Comparison of ENCODE assay signal across 19 cellular contexts in the genomic region with DNA sequence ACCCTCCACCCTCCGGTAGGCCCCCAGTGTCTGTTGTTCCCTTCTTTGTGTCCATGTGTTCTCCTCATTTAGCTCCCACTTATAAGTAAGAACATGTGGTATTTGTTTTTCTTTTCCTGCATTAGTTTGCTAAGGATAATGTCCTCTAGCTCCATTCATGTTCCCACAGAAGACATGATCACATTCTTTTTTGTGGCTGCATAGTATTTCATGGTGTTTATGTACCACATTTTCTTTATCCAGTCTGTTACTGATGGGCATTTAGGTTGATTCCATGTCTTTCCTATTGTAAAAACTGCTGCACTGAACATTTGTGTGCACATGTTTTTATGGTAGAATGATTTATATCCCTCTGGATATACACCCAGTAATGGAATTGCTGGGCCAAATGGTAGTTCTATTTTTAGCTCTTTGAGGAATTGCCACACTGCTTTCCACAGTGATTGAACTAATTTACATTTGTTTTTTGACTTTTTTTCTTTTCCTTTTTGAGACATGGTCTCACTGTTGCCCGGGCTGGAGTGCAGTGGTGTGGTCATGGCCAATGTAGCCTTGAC. TPM values are rescaled to one million over a fixed set of nuclear protein-coding genes. Genes with fewer than 3 reads are reported as not detected.
DNase-seq lines count a peak whose midpoint lies in the region; ATAC-seq, FAIRE-seq and TF ChIP-seq lines count a peak whose summit lies in the region.
"Had no signal": no experiment of that assay in that cellular context is flagged by ENCODE, and none has a peak within 500 bp of the region (broad histone marks: within the 10 kb centered on the region; RNA-seq: fewer than 3 reads in every experiment).

No MANE protein-coding gene starts in this region.

- intact Hi-C loops in HepG2 (cut with micrococcal nuclease; ENCODE audit: unreplicated experiment) = no loop called here
- intact Hi-C loops in right lobe of liver (cut with DNase I) = no loop called here

- H3K79me2 ChIP-seq in HepG2 (ENCODE audit: insufficient read depth, low read length) = peaks cover 73% of the 10 kb centered on the region

- peaks cover 0 to 6% of the 10 kb centered on the region in 2 experiments; a peak in 2 of 5 replicates for H3K36me3 ChIP-seq in HepG2 (replicated peaks in 1 of 2; ENCODE audit: control insufficient read depth in 1 of 2, insufficient read depth in 2 of 2, low read length in 2 of 2)
- peaks cover 0 to 6% (median 0%) of the 10 kb centered on the region in 4 donors for H3K36me3 ChIP-seq in right lobe of liver

- no TSS peak for BruUV-seq in HepG2 (replicated peaks; lab: Mats Ljungman, UMichigan)

- CTCF ChIA-PET in HepG2 (lab: Yijun Ruan, JAX; ENCODE audit: low intra/inter-chr PET ratio, low total read pairs) (no interaction called here), WTC11 (lab: Charles Lee) (interaction anchor here (0.6 kb wide), 1 partner anchor 588 kb away, joined by 4 read pairs; no protein-coding TSS in a partner anchor)

- no peaks in the 10 kb centered on the region for H3K9me3 ChIP-seq in HepG2 (ENCODE audit: low read length)
- H3K9me3 ChIP-seq in right lobe of liver = no peaks in the 10 kb centered on the region
- H3K9me3 ChIP-seq: A549 had no signal

- 0 out of 4 replicates have a peak, but pooled peaks of 1 of the 2 experiments have one; percentile 15 for TF ChIP-seq POLR2A in HepG2 (IDR thresholded peaks at IDR 0.05; ENCODE audit: insufficient read depth in 1 of 2, low read depth in 2 of 2, low read length in 2 of 2)
- no peak for TF ChIP-seq POLR2A in right lobe of liver (IDR thresholded peaks at IDR 0.05)

- H3K4me1 Mint-ChIP-seq in WTC11 (peaks cover 26% of the 10 kb centered on the region), mesothelial cell of epicardium (peaks cover 47% of the 10 kb centered on the region)
- H3K4me1 Mint-ChIP-seq in stimulated activated naive B cell treated with anti-CD40 and anti-IgM and Interleukin-4, amounts not matched to agents 10 μg/mL and 1 μg/mL and 100 μg/mL, for 72 hours = peaks cover 30 to 38% of the 10 kb centered on the region in 2 donors

- H3K9ac ChIP-seq in HepG2 (ENCODE audit: insufficient read depth, low read depth, low read length) = no peak overlapping the region

- WGBS in HepG2 (ENCODE audit: low lambda C conversion rate) = 87% methylated on average over 2 of the region's 2 CpGs
- 95% methylated on average over 2 of the region's 2 CpGs for WGBS in right lobe of liver (ENCODE audit: insufficient coverage, low coverage, low lambda C conversion rate, missing lambda C conversion rate)

- no peak for FAIRE-seq in HepG2 (lab: Jason Lieb, UNC)
- FAIRE-seq: A549 had no signal

- peaks cover 27% of the 10 kb centered on the region for H3K4me1 ChIP-seq in HepG2 (ENCODE audit: insufficient read depth, low read length)
- no peaks in the 10 kb centered on the region for H3K4me1 ChIP-seq in right lobe of liver

- 0 out of 2 replicates have a peak overlapping the region, but pooled peaks have one; percentile 57 for H3K27ac Mint-ChIP-seq in WTC11
- H3K27ac Mint-ChIP-seq in mesothelial cell of epicardium = peak overlapping the region; percentile 65
- H3K27ac Mint-ChIP-seq in stimulated activated naive B cell treated with anti-CD40 and anti-IgM and Interleukin-4, amounts not matched to agents 10 μg/mL and 1 μg/mL and 100 μg/mL, for 72 hours = peak overlapping the region; percentile 54

- TF ChIP-seq EP300 in HepG2 (IDR thresholded peaks at IDR 0.05; ENCODE audit: low read depth in 2 of 2, low read length in 2 of 2) = no peak
- TF ChIP-seq EP300 in HepG2 (CRISPR knock-in tag; IDR thresholded peaks at IDR 0.05; ENCODE audit: borderline replicate concordance) = no peak

- TF ChIP-seq RAD21 in HepG2 (CRISPR knock-in tag; IDR thresholded peaks at IDR 0.05) = no peak

- no peak overlapping the region for H3K4me3 ChIP-seq in HepG2 (replicated peaks in 1 of 3; ENCODE audit: insufficient read depth in 1 of 3, low read depth in 2 of 3, low read length in 3 of 3)
- no peak overlapping the region for H3K4me3 ChIP-seq in right lobe of liver
- H3K4me3 ChIP-seq: A549 had no signal

- TF ChIP-seq CTCF in HepG2 (CRISPR knock-in tag; IDR thresholded peaks at IDR 0.05) = no peak
- TF ChIP-seq CTCF in right lobe of liver (IDR thresholded peaks at IDR 0.05) = no peak
- no peak for TF ChIP-seq CTCF in WTC11 (IDR thresholded peaks at IDR 0.05)
- TF ChIP-seq CTCF in mesothelial cell of epicardium (IDR thresholded peaks at IDR 0.05; ENCODE audit: unreplicated experiment) = no peak

- no peaks in the 10 kb centered on the region; the same call in 1 of the 2 replicates for H4K20me1 ChIP-seq in HepG2 (ENCODE audit: insufficient read depth, low read length)

- H3K4me3 Mint-ChIP-seq in WTC11 (no peak overlapping the region), mesothelial cell of epicardium (no peak overlapping the region)
- H3K4me3 Mint-ChIP-seq in stimulated activated naive B cell treated with anti-CD40 and anti-IgM and Interleukin-4, amounts not matched to agents 10 μg/mL and 1 μg/mL and 100 μg/mL, for 72 hours = no peak overlapping the region

- H3K36me3 Mint-ChIP-seq in WTC11 = peaks cover 26% of the 10 kb centered on the region
- H3K36me3 Mint-ChIP-seq in mesothelial cell of epicardium = peaks cover 21% of the 10 kb centered on the region
- H3K36me3 Mint-ChIP-seq in stimulated activated naive B cell treated with anti-CD40 and anti-IgM and Interleukin-4, amounts not matched to agents 10 μg/mL and 1 μg/mL and 100 μg/mL, for 72 hours = peaks cover 21 to 31% of the 10 kb centered on the region in 2 donors

- no peaks in the 10 kb centered on the region for H3K27me3 Mint-ChIP-seq in WTC11 (ENCODE audit: low read depth)
- no peaks in the 10 kb centered on the region for H3K27me3 Mint-ChIP-seq in mesothelial cell of epicardium (ENCODE audit: low read depth)
- no peaks in the 10 kb centered on the region for H3K27me3 Mint-ChIP-seq in stimulated activated naive B cell treated with anti-CD40 and anti-IgM and Interleukin-4, amounts not matched to agents 10 μg/mL and 1 μg/mL and 100 μg/mL, for 72 hours
- H3K27me3 Mint-ChIP-seq: IgD-negative memory B cell had no signal

- H3K27ac ChIP-seq in HepG2 (ENCODE audit: extremely low read length, insufficient read depth, low read length) (no peak overlapping the region), right lobe of liver (no peak overlapping the region)
- H3K27ac ChIP-seq: A549, C4-2B had no signal

- H3K27me3 ChIP-seq in HepG2 (ENCODE audit: control insufficient read depth in 1 of 2, insufficient read depth in 2 of 2, low read length in 2 of 2) = no peaks in the 10 kb centered on the region; a peak in 1 of 5 replicates
- no peaks in the 10 kb centered on the region for H3K27me3 ChIP-seq in right lobe of liver

- no peak overlapping the region for H2AFZ ChIP-seq in HepG2 (ENCODE audit: low read length)

- DNase-seq in HepG2 (ENCODE audit: low spot score) (no peak), right lobe of liver (no peak), WTC11 (ENCODE audit: low spot score) (no peak), mesothelial cell of epicardium (ENCODE audit: low spot score in 2 of 2, unreplicated experiment in 2 of 2) (no peak), NCI-H524 (lab: John Stamatoyannopoulos, UW) (no peak), GOT3 (lab: John Stamatoyannopoulos, UW) (no peak)
- no peak for DNase-seq in stimulated activated naive B cell treated with anti-CD40 and anti-IgM and Interleukin-4, amounts not matched to agents 10 μg/mL and 1 μg/mL and 100 μg/mL, for 72 hours
- DNase-seq in activated CD4-positive, alpha-beta T cell treated with anti-CD3 and anti-CD28 coated beads, Interleukin-2, amount 50 U/mL, for 4 hours = no peak
- DNase-seq: Calu3; DMS53; H7; NCI-H1105; NCI-H187 treated with DMSO at 0.1 percent for 48 hours; NCI-H69; NK-92 treated with Interleukin-12 subunit alpha and Interleukin-12 subunit beta, amount 100 ng/mL, for 24 hours; SHP77 had no signal

- H3K9me3 Mint-ChIP-seq in WTC11 (no peaks in the 10 kb centered on the region; the same call in none of the 2 replicates), mesothelial cell of epicardium (peaks cover 9% of the 10 kb centered on the region)
- peaks cover 0 to 3% of the 10 kb centered on the region in 2 donors for H3K9me3 Mint-ChIP-seq in stimulated activated naive B cell treated with anti-CD40 and anti-IgM and Interleukin-4, amounts not matched to agents 10 μg/mL and 1 μg/mL and 100 μg/mL, for 72 hours

- POLR2A ChIA-PET in HepG2 (lab: Yijun Ruan, JAX) (no interaction called here), WTC11 (lab: Charles Lee) (no interaction called here)

- no peak overlapping the region for H3K4me2 ChIP-seq in HepG2 (ENCODE audit: low read depth, low read length)
- H3K4me2 ChIP-seq: A549 had no signal

- in situ Hi-C loops in HepG2 (cut with HindIII; ENCODE audit: extremely low pct_ligation_motif_present, low pct_unique_long_range_greater_than_20kb) = no loop called here

- ATAC-seq in HepG2 (no peak), right lobe of liver (no peak), WTC11 (no peak)
- no peak for ATAC-seq in stimulated activated naive B cell treated with anti-CD40 and anti-IgM and Interleukin-4, amounts not matched to agents 10 μg/mL and 1 μg/mL and 100 μg/mL, for 72 hours (replicated peaks)
- ATAC-seq: A549 had no signal

RNA-seq across cellular contexts. Expression of a gene that starts 4.5 kb away (rescaled TPM):
- 13.0 and 13.1 TPM in 2 replicates for total RNA-seq in HepG2 (2016; rRNA removed; fragmentation: Illumina TruSeq; extraction: Trizol)
- 23.4 and 26.1 TPM in 2 replicates for total RNA-seq in HepG2 (2016; cell fraction: cytosol; rRNA removed; fragmentation: Illumina TruSeq; extraction: Trizol; ENCODE audit: low read depth)
- 12.5 and 14.7 TPM in 2 replicates for total RNA-seq in HepG2 (2016; cell fraction: insoluble cytoplasmic fraction; rRNA removed; fragmentation: Illumina TruSeq; extraction: Trizol)
- total RNA-seq in HepG2 (2016; cell fraction: membrane; rRNA removed; fragmentation: Illumina TruSeq; extraction: Trizol) = 9.6 and 11.5 TPM in 2 replicates
- total RNA-seq in HepG2 (2016; cell fraction: nucleus; rRNA removed; fragmentation: Illumina TruSeq; extraction: Trizol) = 20.3 and 22.2 TPM in 2 replicates
- polyA plus RNA-seq in HepG2 (2011; rRNA removed) = 4.8 and 5.3 TPM in 2 replicates
- polyA plus RNA-seq in HepG2 (2011; cell fraction: cytosol; rRNA removed) = 1.6 and 2.5 TPM in 2 replicates
- 6.4 and 8.1 TPM in 2 replicates for polyA plus RNA-seq in HepG2 (2011; cell fraction: nucleus; rRNA removed)
- polyA plus RNA-seq in HepG2 (2012) = 6.1 and 6.8 TPM in 2 replicates
- 0.44 and 0.66 TPM in 2 replicates for polyA plus RNA-seq in HepG2 (2016; cell fraction: cytosol; fragmentation: Illumina TruSeq; extraction: Trizol; ENCODE audit: low read depth)
- polyA plus RNA-seq in HepG2 (2016; cell fraction: insoluble cytoplasmic fraction; fragmentation: Illumina TruSeq; extraction: Trizol; ENCODE audit: low read depth) = 7.1 and 7.8 TPM in 2 replicates
- 0.83 and 1.1 TPM in 2 replicates for polyA plus RNA-seq in HepG2 (2016; cell fraction: membrane; fragmentation: Illumina TruSeq; extraction: Trizol; ENCODE audit: low read depth)
- polyA plus RNA-seq in HepG2 (2016; cell fraction: nucleus; fragmentation: Illumina TruSeq; extraction: Trizol; ENCODE audit: insufficient read depth, low read depth) = 13.4 and 14.0 TPM in 2 replicates
- polyA minus RNA-seq in HepG2 (2011; rRNA and poly(A)+ RNA removed; ENCODE audit: low replicate concordance) = 1.8 and 3.2 TPM in 2 replicates
- 9.8 and 10.6 TPM in 2 replicates for polyA minus RNA-seq in HepG2 (2011; cell fraction: cytosol; rRNA and poly(A)+ RNA removed)
- polyA minus RNA-seq in HepG2 (2011; cell fraction: nucleus; rRNA and poly(A)+ RNA removed) = 24.2 and 27.0 TPM in 2 replicates
- 1 to 10 TPM in 5 of 6 experiments, under 1 TPM in 1; 0.98 to 2.5 (median 2.0) TPM for total RNA-seq in right lobe of liver
- total RNA-seq in WTC11 (2021) = 10.0 to 12.7 TPM (median 12.2 TPM) in 3 replicates
- 28.1 to 32.2 TPM (median 29.5 TPM) in 3 replicates for total RNA-seq in mesothelial cell of epicardium

RNA-seq across cellular contexts. Expression of a gene that starts 16.9 kb away (rescaled TPM):
- total RNA-seq in HepG2 (2016; rRNA removed; fragmentation: Illumina TruSeq; extraction: Trizol) (29.3 and 40.3 TPM in 2 replicates), right lobe of liver (1 to 10 TPM; 3.0 to 5.9 (median 4.3) TPM), WTC11 (2021) (15.5 to 19.4 TPM (median 16.9 TPM) in 3 replicates), mesothelial cell of epicardium (13.0 to 13.9 TPM (median 13.1 TPM) in 3 replicates)
- 14.8 and 19.5 TPM in 2 replicates for total RNA-seq in HepG2 (2016; cell fraction: cytosol; rRNA removed; fragmentation: Illumina TruSeq; extraction: Trizol; ENCODE audit: low read depth)
- 31.7 and 40.3 TPM in 2 replicates for total RNA-seq in HepG2 (2016; cell fraction: insoluble cytoplasmic fraction; rRNA removed; fragmentation: Illumina TruSeq; extraction: Trizol)
- 14.6 and 19.1 TPM in 2 replicates for total RNA-seq in HepG2 (2016; cell fraction: membrane; rRNA removed; fragmentation: Illumina TruSeq; extraction: Trizol)
- 32.3 and 37.7 TPM in 2 replicates for total RNA-seq in HepG2 (2016; cell fraction: nucleus; rRNA removed; fragmentation: Illumina TruSeq; extraction: Trizol)
- 11.1 and 12.5 TPM in 2 replicates for polyA plus RNA-seq in HepG2 (2011; rRNA removed)
- polyA plus RNA-seq in HepG2 (2011; cell fraction: cytosol; rRNA removed) = 3.0 and 4.2 TPM in 2 replicates
- polyA plus RNA-seq in HepG2 (2011; cell fraction: nucleus; rRNA removed) = 14.9 and 15.6 TPM in 2 replicates
- 10.2 TPM in 2 replicates for polyA plus RNA-seq in HepG2 (2012)
- polyA plus RNA-seq in HepG2 (2016; cell fraction: cytosol; fragmentation: Illumina TruSeq; extraction: Trizol; ENCODE audit: low read depth) = 1.1 TPM in 2 replicates
- polyA plus RNA-seq in HepG2 (2016; cell fraction: insoluble cytoplasmic fraction; fragmentation: Illumina TruSeq; extraction: Trizol; ENCODE audit: low read depth) = 25.4 and 26.3 TPM in 2 replicates
- 1.9 and 2.0 TPM in 2 replicates for polyA plus RNA-seq in HepG2 (2016; cell fraction: membrane; fragmentation: Illumina TruSeq; extraction: Trizol; ENCODE audit: low read depth)
- polyA plus RNA-seq in HepG2 (2016; cell fraction: nucleus; fragmentation: Illumina TruSeq; extraction: Trizol; ENCODE audit: insufficient read depth, low read depth) = 29.9 and 34.7 TPM in 2 replicates
- polyA minus RNA-seq in HepG2 (2011; rRNA and poly(A)+ RNA removed; ENCODE audit: low replicate concordance) = 2.2 and 4.4 TPM in 2 replicates
- polyA minus RNA-seq in HepG2 (2011; cell fraction: cytosol; rRNA and poly(A)+ RNA removed) = 6.2 and 6.3 TPM in 2 replicates
- 31.7 and 32.1 TPM in 2 replicates for polyA minus RNA-seq in HepG2 (2011; cell fraction: nucleus; rRNA and poly(A)+ RNA removed)
